In the genomic region with DNA sequence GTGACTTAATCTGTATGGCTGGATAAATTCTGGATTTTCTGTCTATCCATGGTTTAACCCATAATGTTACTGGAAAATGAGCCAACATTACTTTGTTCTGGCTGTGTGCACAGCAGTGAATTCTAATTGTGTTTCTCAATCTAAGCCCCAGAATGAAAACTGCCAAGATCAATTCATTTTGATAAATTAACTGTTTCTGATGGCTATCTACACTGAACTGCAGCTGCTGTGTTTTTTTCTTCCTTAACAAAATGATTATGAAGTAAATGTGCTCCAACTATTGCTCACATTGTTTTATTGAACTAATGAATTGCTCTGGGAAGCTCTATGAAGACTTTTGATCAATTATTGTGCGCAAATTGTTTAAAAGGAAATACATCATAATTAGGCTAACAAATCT, we compare ENCODE assay signal across 23 cellular contexts. TPM values are rescaled to one million over a fixed set of nuclear protein-coding genes. Genes with fewer than 3 reads are reported as not detected.
"Had no signal": no experiment of that assay in that cellular context is flagged by ENCODE, and none has a peak within 500 bp of the region (broad histone marks: within the 10 kb centered on the region; RNA-seq: fewer than 3 reads in every experiment).

No MANE protein-coding gene starts in this region.

- H3K27ac Mint-ChIP-seq: activated CD8-positive, alpha-beta T cell treated with anti-CD3 and anti-CD28 coated beads, Interleukin-2, amount 10 ng/mL, durations not matched to agents 7 days and 5 days; activated naive CD8-positive, alpha-beta T cell; activated T-helper 1 cell treated with anti-CD3 and anti-CD28 coated beads, Interleukin-12 subunit alpha, Interleukin-12 subunit beta, Interleukin-2, Interleukin-4 antibody, amounts not matched to agents 30 ng/mL and 10 ng/mL and 1 ng/mL, durations not matched to agents 14 hours and 24 hours and 36 hours; mesothelial cell of epicardium; natural killer cell; stimulated activated naive B cell treated with anti-CD40 and anti-IgM and Interleukin-4, amounts not matched to agents 10 μg/mL and 1 μg/mL and 100 μg/mL, for 72 hours had no signal

- H3K4me1 Mint-ChIP-seq: natural killer cell; stimulated activated naive B cell treated with anti-CD40 and anti-IgM and Interleukin-4, amounts not matched to agents 10 μg/mL and 1 μg/mL and 100 μg/mL, for 72 hours had no signal

- H3K27me3 ChIP-seq: adrenal gland, foreskin keratinocyte, hepatocyte, tibial artery had no signal

- ATAC-seq: activated CD8-positive, alpha-beta T cell treated with anti-CD3 and anti-CD28 coated beads, Interleukin-2, amount 10 ng/mL, durations not matched to agents 7 days and 5 days; foreskin keratinocyte; stimulated activated naive B cell treated with anti-CD40 and anti-IgM and Interleukin-4, amounts not matched to agents 10 μg/mL and 1 μg/mL and 100 μg/mL, for 72 hours had no signal

- H3K4me3 Mint-ChIP-seq: activated CD8-positive, alpha-beta T cell treated with anti-CD3 and anti-CD28 coated beads, Interleukin-2, amount 10 ng/mL, durations not matched to agents 7 days and 5 days; activated naive CD8-positive, alpha-beta T cell; activated T-helper 1 cell treated with anti-CD3 and anti-CD28 coated beads, Interleukin-12 subunit alpha, Interleukin-12 subunit beta, Interleukin-2, Interleukin-4 antibody, amounts not matched to agents 30 ng/mL and 10 ng/mL and 1 ng/mL, durations not matched to agents 14 hours and 24 hours and 36 hours; mesothelial cell of epicardium; natural killer cell; stimulated activated naive B cell treated with anti-CD40 and anti-IgM and Interleukin-4, amounts not matched to agents 10 μg/mL and 1 μg/mL and 100 μg/mL, for 72 hours had no signal

- H2AFZ ChIP-seq: hepatocyte, parathyroid adenoma had no signal

- H3K36me3 Mint-ChIP-seq: activated naive CD8-positive, alpha-beta T cell; mesothelial cell of epicardium; natural killer cell; stimulated activated naive B cell treated with anti-CD40 and anti-IgM and Interleukin-4, amounts not matched to agents 10 μg/mL and 1 μg/mL and 100 μg/mL, for 72 hours had no signal

- H3K9ac ChIP-seq: parathyroid adenoma had no signal

- H3K27me3 Mint-ChIP-seq: stimulated activated naive B cell treated with anti-CD40 and anti-IgM and Interleukin-4, amounts not matched to agents 10 μg/mL and 1 μg/mL and 100 μg/mL, for 72 hours had no signal

- H3K79me2 ChIP-seq: hepatocyte, parathyroid adenoma had no signal

- H3K27ac ChIP-seq: adrenal gland, foreskin keratinocyte, hepatocyte, left ventricle myocardium inferior, parathyroid adenoma, SK-N-MC, tibial artery, WERI-Rb-1 had no signal

- H3K36me3 ChIP-seq: adrenal gland, left ventricle myocardium inferior, tibial artery, WERI-Rb-1 had no signal

- H3K9me3 Mint-ChIP-seq: activated T-helper 1 cell treated with anti-CD3 and anti-CD28 coated beads, Interleukin-12 subunit alpha, Interleukin-12 subunit beta, Interleukin-2, Interleukin-4 antibody, amounts not matched to agents 30 ng/mL and 10 ng/mL and 1 ng/mL, durations not matched to agents 14 hours and 24 hours and 36 hours; natural killer cell; stimulated activated naive B cell treated with anti-CD40 and anti-IgM and Interleukin-4, amounts not matched to agents 10 μg/mL and 1 μg/mL and 100 μg/mL, for 72 hours had no signal

- H3K4me3 ChIP-seq: adrenal gland, hepatocyte, left ventricle myocardium inferior, SK-N-MC, tibial artery had no signal

- DNase-seq: activated CD4-positive, alpha-beta T cell treated with anti-CD3 and anti-CD28 coated beads for 1 hour; activated CD4-positive, alpha-beta T cell treated with anti-CD3 and anti-CD28 coated beads, Interleukin-2, amount 50 U/mL, for 1 hour; activated CD8-positive, alpha-beta T cell treated with anti-CD3 and anti-CD28 coated beads, Interleukin-2, amount 10 ng/mL, durations not matched to agents 7 days and 5 days; adrenal gland; effector CD4-positive, alpha-beta T cell; foreskin keratinocyte; kidney glomerular epithelial cell; left ventricle myocardium inferior; natural killer cell; stimulated activated CD4-positive, alpha-beta T cell treated with anti-CD3 and anti-CD28 coated beads, Interleukin-2, amount 100 ng/mL, for 48 hours; stimulated activated CD8-positive, alpha-beta memory T cell treated with anti-CD3 and anti-CD28 coated beads, Interleukin-4, amount 100 ng/mL, for 48 hours; stimulated activated naive B cell treated with anti-CD40 and anti-IgM and Interleukin-4, amounts not matched to agents 10 μg/mL and 1 μg/mL and 100 μg/mL, for 72 hours; tibial artery had no signal

- H3K4me1 ChIP-seq: adrenal gland, foreskin keratinocyte, left ventricle myocardium inferior, parathyroid adenoma had no signal

- H3K9me3 ChIP-seq: adrenal gland, left ventricle myocardium inferior, tibial artery had no signal

- H3K4me2 ChIP-seq: hepatocyte had no signal

RNA-seq across cellular contexts. Expression of gene CPB1, which starts 35.7 kb away (rescaled TPM):
- total RNA-seq: activated CD8-positive, alpha-beta T cell treated with anti-CD3 and anti-CD28 coated beads, Interleukin-2, amount 10 ng/mL, durations not matched to agents 7 days and 5 days; activated T-helper 1 cell treated with anti-CD3 and anti-CD28 coated beads, Interleukin-12 subunit alpha, Interleukin-12 subunit beta, Interleukin-2, Interleukin-4 antibody, amounts not matched to agents 30 ng/mL and 10 ng/mL and 1 ng/mL, durations not matched to agents 14 hours and 24 hours and 36 hours; cerebellum; foreskin keratinocyte; hepatocyte; left ventricle myocardium inferior; lung microvascular endothelial cell; natural killer cell; ureter had no signal
